Comparison of ENCODE assay signal across 27 cellular contexts in the genomic region with DNA sequence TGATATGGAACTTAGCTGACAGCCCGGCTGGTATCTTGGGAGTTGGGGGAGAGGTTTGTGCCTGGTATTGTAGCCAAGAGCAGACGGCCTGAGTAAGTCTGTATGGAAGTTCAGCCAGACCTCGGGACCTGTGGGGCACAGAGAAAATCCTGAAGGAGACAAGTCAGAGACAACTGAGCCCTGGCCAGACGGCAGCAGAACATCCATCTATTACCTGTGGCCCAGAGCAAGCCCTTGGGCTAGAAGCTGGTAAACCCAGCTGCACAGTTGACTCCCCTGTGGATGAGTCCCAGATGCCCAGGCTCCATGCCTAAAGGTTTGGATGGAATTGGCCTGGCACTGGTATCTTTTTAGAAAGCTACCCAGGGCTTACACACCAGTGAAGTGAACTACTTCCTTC.
DNase-seq lines count a peak whose midpoint lies in the region; ATAC-seq and TF ChIP-seq lines count a peak whose summit lies in the region.
"Had no signal": no experiment of that assay in that cellular context is flagged by ENCODE, and none has a peak within 500 bp of the region (broad histone marks: within the 10 kb centered on the region; RNA-seq: fewer than 3 reads in every experiment).

No MANE protein-coding gene starts in this region.

- H3K9me3 Mint-ChIP-seq in nephron (no peaks in the 10 kb centered on the region), type B pancreatic cell (no peaks in the 10 kb centered on the region)
- H3K9me3 Mint-ChIP-seq in activated T-cell treated with anti-CD3 and anti-CD28 coated beads, Interleukin-2, amount 50 U/mL, for 72 hours: no peaks in the 10 kb centered on the region
- H3K9me3 Mint-ChIP-seq: activated B cell treated with CpG ODN at 0.5 μM for 24 hours; activated T-cell treated with anti-CD3 and anti-CD28 coated beads, Interleukin-2, amount 50 U/mL, for 4 hours; HFFc6; IgD-negative memory B cell; stimulated activated naive CD8-positive, alpha-beta T cell treated with anti-CD3 and anti-CD28 coated beads, Interleukin-15, amount 100 ng/mL, for 72 hours; T-helper 1 cell treated with Interleukin-12 subunit alpha and Interleukin-12 subunit beta and Interleukin-4 antibody, amounts not matched to agents 30 μg/mL and 1 μg/mL, for 36 hours had no signal

- no peak overlapping the region for H3K27ac ChIP-seq in coronary artery
- H3K27ac ChIP-seq: BLaER1, body of pancreas, hepatocyte, tibial nerve had no signal

- no peak for TF ChIP-seq CTCF in coronary artery (IDR thresholded peaks at IDR 0.05)
- TF ChIP-seq CTCF in nephron (IDR thresholded peaks at IDR 0.05; ENCODE audit: unreplicated experiment in 3 of 3): no peak
- TF ChIP-seq CTCF in type B pancreatic cell (conservative IDR thresholded peaks at IDR 0.05): no peak
- no peak for TF ChIP-seq CTCF in foreskin fibroblast (IDR thresholded peaks at IDR 0.05; ENCODE audit: low read depth, low read length)

- no peaks in the 10 kb centered on the region for H3K9me3 ChIP-seq in MG63
- H3K9me3 ChIP-seq: BLaER1, body of pancreas, tibial nerve had no signal

- ATAC-seq in activated T-cell treated with anti-CD3 and anti-CD28 coated beads, Interleukin-2, amount 50 U/mL, for 72 hours (replicated peaks in 1 of 2): no peak
- ATAC-seq: activated CD8-positive, alpha-beta memory T cell treated with anti-CD3 and anti-CD28 coated beads, Interleukin-2, amount 10 ng/mL, durations not matched to agents 7 days and 5 days; activated T-cell treated with anti-CD3 and anti-CD28 coated beads, Interleukin-2, amount 50 U/mL, for 4 hours; body of pancreas; left cardiac atrium; right cardiac atrium; stimulated activated naive CD8-positive, alpha-beta T cell treated with anti-CD3 and anti-CD28 coated beads, Interleukin-15, amount 100 ng/mL, for 72 hours had no signal

- DNase-seq in MG63: peak; percentile 49
- peak; percentile 22 for DNase-seq in coronary artery (ENCODE audit: low spot score)
- no peak for DNase-seq in type B pancreatic cell (ENCODE audit: extremely low spot score, unreplicated experiment)
- DNase-seq in activated naive CD4-positive, alpha-beta T cell treated with anti-CD3 and anti-CD28 coated beads, Interleukin-2, amount 50 U/mL, for 16 hours: no peak
- DNase-seq in activated T-cell treated with anti-CD3 and anti-CD28 coated beads, Interleukin-2, amount 50 U/mL, for 72 hours: no peak
- DNase-seq in foreskin fibroblast: no peak
- DNase-seq: activated B cell treated with CpG ODN at 0.5 μM for 24 hours; activated CD8-positive, alpha-beta memory T cell treated with anti-CD3 and anti-CD28 coated beads, Interleukin-2, amount 10 ng/mL, durations not matched to agents 7 days and 5 days; activated gamma-delta T cell treated with Interleukin-2 at 50 U/mL for 16 hours; activated T-cell treated with anti-CD3 and anti-CD28 coated beads, Interleukin-2, amount 50 U/mL, for 4 hours; body of pancreas; HFFc6; left cardiac atrium; NCI-H1694; NCI-H524; OCI-M1; right cardiac atrium; stimulated activated CD4-positive, alpha-beta T cell treated with anti-CD3 and anti-CD28 coated beads, Interleukin-12 subunit alpha, Interleukin-12 subunit beta, amount 100 ng/mL, for 4 hours; stimulated activated CD4-positive, alpha-beta T cell treated with anti-CD3 and anti-CD28 coated beads, Interleukin-2, amount 100 ng/mL, for 48 hours; stimulated activated naive CD8-positive, alpha-beta T cell treated with anti-CD3 and anti-CD28 coated beads, Interleukin-15, amount 100 ng/mL, for 72 hours had no signal

- no peaks in the 10 kb centered on the region for H3K27me3 ChIP-seq in MG63
- H3K27me3 ChIP-seq: BLaER1, body of pancreas, hepatocyte, tibial nerve had no signal

- H3K27ac Mint-ChIP-seq in nephron (peak overlapping the region in 2 of 3 experiments; percentile 59 to 82), type B pancreatic cell (peak overlapping the region; percentile 26)
- H3K27ac Mint-ChIP-seq in activated T-cell treated with anti-CD3 and anti-CD28 coated beads, Interleukin-2, amount 50 U/mL, for 72 hours: no peak overlapping the region
- H3K27ac Mint-ChIP-seq: activated B cell treated with CpG ODN at 0.5 μM for 24 hours; activated CD8-positive, alpha-beta memory T cell treated with anti-CD3 and anti-CD28 coated beads, Interleukin-2, amount 10 ng/mL, durations not matched to agents 7 days and 5 days; HFFc6; IgD-negative memory B cell; stimulated activated naive CD8-positive, alpha-beta T cell treated with anti-CD3 and anti-CD28 coated beads, Interleukin-15, amount 100 ng/mL, for 72 hours; T-helper 1 cell treated with Interleukin-12 subunit alpha and Interleukin-12 subunit beta and Interleukin-4 antibody, amounts not matched to agents 30 μg/mL and 1 μg/mL, for 36 hours had no signal

- H3K36me3 ChIP-seq in MG63: no peaks in the 10 kb centered on the region
- H3K36me3 ChIP-seq: BLaER1, tibial nerve had no signal

- no peak overlapping the region for H3K4me3 ChIP-seq in MG63
- H3K4me3 ChIP-seq in coronary artery: no peak overlapping the region
- no peak overlapping the region for H3K4me3 ChIP-seq in foreskin fibroblast (ENCODE audit: low read depth in 1 of 2, low read length in 2 of 2)
- H3K4me3 ChIP-seq: BLaER1, body of pancreas, hepatocyte, lung, tibial nerve had no signal

- H3K36me3 Mint-ChIP-seq in nephron (ENCODE audit: low read depth) (no peaks in the 10 kb centered on the region), type B pancreatic cell (no peaks in the 10 kb centered on the region)
- no peaks in the 10 kb centered on the region for H3K36me3 Mint-ChIP-seq in activated T-cell treated with anti-CD3 and anti-CD28 coated beads, Interleukin-2, amount 50 U/mL, for 72 hours (ENCODE audit: insufficient read depth in 2 of 2)
- H3K36me3 Mint-ChIP-seq: activated CD8-positive, alpha-beta memory T cell treated with anti-CD3 and anti-CD28 coated beads, Interleukin-2, amount 10 ng/mL, durations not matched to agents 7 days and 5 days; IgD-negative memory B cell had no signal

- H3K4me3 Mint-ChIP-seq in nephron: no peak overlapping the region
- no peak overlapping the region for H3K4me3 Mint-ChIP-seq in type B pancreatic cell
- no peak overlapping the region for H3K4me3 Mint-ChIP-seq in activated T-cell treated with anti-CD3 and anti-CD28 coated beads, Interleukin-2, amount 50 U/mL, for 72 hours
- H3K4me3 Mint-ChIP-seq: activated B cell treated with CpG ODN at 0.5 μM for 24 hours; activated CD8-positive, alpha-beta memory T cell treated with anti-CD3 and anti-CD28 coated beads, Interleukin-2, amount 10 ng/mL, durations not matched to agents 7 days and 5 days; activated T-cell treated with anti-CD3 and anti-CD28 coated beads, Interleukin-2, amount 50 U/mL, for 4 hours; HFFc6; IgD-negative memory B cell; stimulated activated naive CD8-positive, alpha-beta T cell treated with anti-CD3 and anti-CD28 coated beads, Interleukin-15, amount 100 ng/mL, for 72 hours; T-helper 1 cell treated with Interleukin-12 subunit alpha and Interleukin-12 subunit beta and Interleukin-4 antibody, amounts not matched to agents 30 μg/mL and 1 μg/mL, for 36 hours had no signal

- H3K4me1 Mint-ChIP-seq in nephron (peaks cover 80% of the 10 kb centered on the region), type B pancreatic cell (ENCODE audit: unreplicated experiment) (peaks cover 53% of the 10 kb centered on the region)
- H3K4me1 Mint-ChIP-seq in activated T-cell treated with anti-CD3 and anti-CD28 coated beads, Interleukin-2, amount 50 U/mL, for 72 hours (ENCODE audit: low read depth): no peaks in the 10 kb centered on the region
- H3K4me1 Mint-ChIP-seq: activated B cell treated with CpG ODN at 0.5 μM for 24 hours; activated CD8-positive, alpha-beta memory T cell treated with anti-CD3 and anti-CD28 coated beads, Interleukin-2, amount 10 ng/mL, durations not matched to agents 7 days and 5 days; IgD-negative memory B cell; stimulated activated naive CD8-positive, alpha-beta T cell treated with anti-CD3 and anti-CD28 coated beads, Interleukin-15, amount 100 ng/mL, for 72 hours had no signal

- H3K27me3 Mint-ChIP-seq in nephron (ENCODE audit: low read depth) (peaks cover 6% of the 10 kb centered on the region), type B pancreatic cell (no peaks in the 10 kb centered on the region)
- H3K27me3 Mint-ChIP-seq in activated T-cell treated with anti-CD3 and anti-CD28 coated beads, Interleukin-2, amount 50 U/mL, for 72 hours (ENCODE audit: low read depth): peaks cover 33% of the 10 kb centered on the region

Comparison
In these comparisons a context has a peak if more than half of its experiments do, and no peak if none do; other contexts are left out.
1. DNase-seq: peak in MG63 (single experiment) and coronary artery (single experiment); none in type B pancreatic cell (single experiment), activated naive CD4-positive, alpha-beta T cell treated with anti-CD3 and anti-CD28 coated beads, Interleukin-2, amount 50 U/mL, for 16 hours (single experiment), activated T-cell treated with anti-CD3 and anti-CD28 coated beads, Interleukin-2, amount 50 U/mL, for 72 hours (0 of 2) and foreskin fibroblast (0 of 2).